In the genomic region with DNA sequence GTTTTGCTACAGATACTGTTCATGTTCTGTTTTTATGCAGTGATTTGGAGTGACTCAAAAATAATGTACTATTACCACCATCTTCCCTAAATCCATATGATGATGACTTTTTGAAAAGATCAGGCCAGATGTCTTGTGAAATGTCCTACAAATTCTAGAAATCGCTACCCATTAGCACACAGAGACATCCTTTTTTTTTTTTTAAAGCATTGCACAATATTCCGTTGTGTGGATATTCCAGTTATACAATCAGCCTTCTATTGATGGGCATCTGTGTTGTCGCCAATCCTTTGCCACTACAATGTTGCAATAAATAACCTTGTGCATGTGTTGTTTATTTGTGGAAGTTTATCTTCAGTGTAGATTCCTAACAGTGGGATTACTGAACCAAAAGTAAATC, we compare ENCODE assay signal across 1 cellular context.
TF ChIP-seq lines count a peak whose summit lies in the region.

No MANE protein-coding gene starts in this region.

TF ChIP-seq in SK-N-SH, 30 proteins besides CTCF, POLR2A, EP300 and RAD21 (continued from another document):
- TF ChIP-seq EZH2phosphoT487 (IDR thresholded peaks at IDR 0.05; ENCODE audit: borderline replicate concordance, low read depth): no peak
- TF ChIP-seq MAX (IDR thresholded peaks at IDR 0.05; ENCODE audit: low read depth): no peak
- TF ChIP-seq, protein P1, sequence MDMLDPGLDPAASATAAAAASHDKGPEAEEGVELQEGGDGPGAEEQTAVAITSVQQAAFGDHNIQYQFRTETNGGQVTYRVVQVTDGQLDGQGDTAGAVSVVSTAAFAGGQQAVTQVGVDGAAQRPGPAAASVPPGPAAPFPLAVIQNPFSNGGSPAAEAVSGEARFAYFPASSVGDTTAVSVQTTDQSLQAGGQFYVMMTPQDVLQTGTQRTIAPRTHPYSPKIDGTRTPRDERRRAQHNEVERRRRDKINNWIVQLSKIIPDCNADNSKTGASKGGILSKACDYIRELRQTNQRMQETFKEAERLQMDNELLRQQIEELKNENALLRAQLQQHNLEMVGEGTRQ (IDR thresholded peaks at IDR 0.05; ENCODE audit: borderline replicate concordance, low read depth, low read length): no peak
- no peak for TF ChIP-seq RFX5 (IDR thresholded peaks at IDR 0.05; ENCODE audit: low read length)
- TF ChIP-seq GATA2 (CRISPR knock-in tag; IDR thresholded peaks at IDR 0.05): no peak
- no peak for TF ChIP-seq CHD2 (IDR thresholded peaks at IDR 0.05; ENCODE audit: low read length, partially characterized antibody)
- TF ChIP-seq RCOR1 (IDR thresholded peaks at IDR 0.05; ENCODE audit: low read length): no peak
- TF ChIP-seq, protein P2, sequence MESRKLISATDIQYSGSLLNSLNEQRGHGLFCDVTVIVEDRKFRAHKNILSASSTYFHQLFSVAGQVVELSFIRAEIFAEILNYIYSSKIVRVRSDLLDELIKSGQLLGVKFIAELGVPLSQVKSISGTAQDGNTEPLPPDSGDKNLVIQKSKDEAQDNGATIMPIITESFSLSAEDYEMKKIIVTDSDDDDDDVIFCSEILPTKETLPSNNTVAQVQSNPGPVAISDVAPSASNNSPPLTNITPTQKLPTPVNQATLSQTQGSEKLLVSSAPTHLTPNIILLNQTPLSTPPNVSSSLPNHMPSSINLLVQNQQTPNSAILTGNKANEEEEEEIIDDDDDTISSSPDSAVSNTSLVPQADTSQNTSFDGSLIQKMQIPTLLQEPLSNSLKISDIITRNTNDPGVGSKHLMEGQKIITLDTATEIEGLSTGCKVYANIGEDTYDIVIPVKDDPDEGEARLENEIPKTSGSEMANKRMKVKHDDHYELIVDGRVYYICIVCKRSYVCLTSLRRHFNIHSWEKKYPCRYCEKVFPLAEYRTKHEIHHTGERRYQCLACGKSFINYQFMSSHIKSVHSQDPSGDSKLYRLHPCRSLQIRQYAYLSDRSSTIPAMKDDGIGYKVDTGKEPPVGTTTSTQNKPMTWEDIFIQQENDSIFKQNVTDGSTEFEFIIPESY (IDR thresholded peaks at IDR 0.05; ENCODE audit: borderline replicate concordance, low read depth): no peak
